1 cellular context compared by ENCODE assay signal in the genomic region with DNA sequence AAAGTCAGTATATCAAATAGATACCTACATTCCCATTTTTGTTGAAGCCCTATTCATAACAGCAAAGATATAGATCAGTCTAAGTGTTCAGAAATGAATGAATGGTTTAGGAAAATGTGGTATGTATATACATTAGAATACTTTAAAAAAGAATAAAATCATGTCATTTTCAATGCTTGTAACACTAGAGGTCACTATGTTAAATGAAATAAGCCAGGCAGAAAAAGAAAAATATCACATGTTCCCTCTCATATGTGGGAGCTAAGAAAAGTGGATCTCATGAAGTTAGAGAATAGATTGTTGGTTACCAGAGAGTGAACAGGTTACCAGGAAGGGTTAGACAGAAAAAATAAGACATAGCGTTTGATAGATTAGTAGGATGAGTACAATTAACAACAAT.
TF ChIP-seq lines count a peak whose summit lies in the region.

No MANE protein-coding gene starts in this region.

TF ChIP-seq in IMR-90, 13 proteins besides CTCF, POLR2A, EP300 and RAD21 (continued from another document):
- TF ChIP-seq FOS (IDR thresholded peaks at IDR 0.05; ENCODE audit: low read depth, low read length), result no peak
- no peak for TF ChIP-seq RCOR1 (IDR thresholded peaks at IDR 0.05; ENCODE audit: insufficient replicate concordance, low read length)
- no peak for TF ChIP-seq SMC3 (IDR thresholded peaks at IDR 0.05; ENCODE audit: low read depth, low read length)
- TF ChIP-seq MAFK (IDR thresholded peaks at IDR 0.05; ENCODE audit: low read depth, low read length), result no peak
- TF ChIP-seq USF2 (IDR thresholded peaks at IDR 0.05; ENCODE audit: low read depth, low read length), result no peak
- TF ChIP-seq NFE2L2 (IDR thresholded peaks at IDR 0.05; ENCODE audit: low read depth, low read length), result no peak
- TF ChIP-seq MAZ (IDR thresholded peaks at IDR 0.05; ENCODE audit: borderline replicate concordance, low read depth, low read length), result no peak
- no peak for TF ChIP-seq MXI1 (IDR thresholded peaks at IDR 0.05; ENCODE audit: borderline replicate concordance, low read depth, low read length)
